In genomic region chr1:162033445-162033844, GRCh38 we compare ENCODE assay signal across 21 cellular contexts. TPM values are rescaled to one million over a fixed set of nuclear protein-coding genes. Genes with fewer than 3 reads are reported as not detected.
DNase-seq lines count a peak whose midpoint lies in the region; ATAC-seq and TF ChIP-seq lines count a peak whose summit lies in the region.
"Had no signal": no experiment of that assay in that cellular context is flagged by ENCODE, and none has a peak within 500 bp of the region (broad histone marks: within the 10 kb centered on the region; RNA-seq: fewer than 3 reads in every experiment).

No MANE protein-coding gene starts in this region.

- H2BK5ac ChIP-seq in neuronal stem cell (ENCODE audit: low read length), result no peak overlapping the region

- no peak overlapping the region for H3K27ac ChIP-seq in neuronal stem cell (replicated peaks; ENCODE audit: low read length)
- H3K27ac ChIP-seq: left lung had no signal

- H3K4me2 ChIP-seq in neuronal stem cell (ENCODE audit: insufficient read depth, low read length, poor library complexity, severe bottlenecking), result no peak overlapping the region

- DNase-seq in Ammon's horn (ENCODE audit: low spot score), result peak; percentile 63
- peak; percentile 54 for DNase-seq in NCI-H1092 treated with DMSO at 0.1 percent for 48 hours (lab: John Stamatoyannopoulos, UW)
- peak; percentile 72 for DNase-seq in globus pallidus (ENCODE audit: low spot score)
- DNase-seq in neuronal stem cell (ENCODE audit: low spot score), result no peak
- no peak for DNase-seq in cortex of kidney (lab: John Stamatoyannopoulos, UW)
- DNase-seq in lower leg skin (ENCODE audit: low spot score in 2 of 2), result no peak
- DNase-seq: activated B cell treated with CpG ODN at 0.5 μM for 24 hours; activated CD8-positive, alpha-beta memory T cell treated with anti-CD3 and anti-CD28 coated beads for 24 hours; activated naive CD8-positive, alpha-beta T cell treated with anti-CD3 and anti-CD28 coated beads, Interleukin-2, amount 10 ng/mL, durations not matched to agents 7 days and 5 days; effector memory CD8-positive, alpha-beta T cell; left lung; natural killer cell; NCI-H1694 treated with DMSO at 0.1 percent for 48 hours; NCI-H748 treated with DMSO at 0.1 percent for 48 hours; retina; stimulated activated CD4-positive, alpha-beta T cell treated with anti-CD3 and anti-CD28 coated beads, Interleukin-1b, Interleukin-23, amount 100 ng/mL, for 48 hours had no signal

- H2BK120ac ChIP-seq in neuronal stem cell (ENCODE audit: low read depth, low read length), result no peak overlapping the region

- H3K23ac ChIP-seq in neuronal stem cell (ENCODE audit: low read depth, low read length, poor library complexity), result no peak overlapping the region

- H2BK12ac ChIP-seq in neuronal stem cell (ENCODE audit: low read length), result no peak overlapping the region

- H4K91ac ChIP-seq in neuronal stem cell (ENCODE audit: low read depth, low read length, poor library complexity), result no peak overlapping the region

- H3K79me1 ChIP-seq in neuronal stem cell (ENCODE audit: low read depth, low read length), result no peaks in the 10 kb centered on the region

- H3K27me3 ChIP-seq in neuronal stem cell (ENCODE audit: control insufficient read depth in 3 of 3, insufficient read depth in 3 of 3, low read depth in 1 of 3, low read length in 3 of 3), result peaks cover 0 to 59% (median 0%) of the 10 kb centered on the region in 3 experiments

- H3K9ac ChIP-seq in neuronal stem cell (ENCODE audit: low read depth, low read length, poor library complexity), result no peak overlapping the region

- no peak overlapping the region for H2BK15ac ChIP-seq in neuronal stem cell (ENCODE audit: low read length)

- no peak overlapping the region for H3K18ac ChIP-seq in neuronal stem cell (ENCODE audit: low read length)

- H4K8ac ChIP-seq in neuronal stem cell (ENCODE audit: low read depth, low read length), result peak overlapping the region; percentile 70

- H3K36me3 ChIP-seq in neuronal stem cell (replicated peaks in 1 of 2; ENCODE audit: control insufficient read depth in 2 of 2, insufficient read depth in 2 of 2, low read length in 2 of 2), result no peaks in the 10 kb centered on the region
- H3K36me3 ChIP-seq: left lung had no signal

- H3K4me3 ChIP-seq in neuronal stem cell (ENCODE audit: low read length in 2 of 2), result no peak overlapping the region
- no peak overlapping the region for H3K4me3 ChIP-seq in lower leg skin (ENCODE audit: low read depth, poor library complexity, severe bottlenecking)
- H3K4me3 ChIP-seq: left lung had no signal

- WGBS in neuronal stem cell (ENCODE audit: extremely low coverage in 2 of 2, insufficient read length in 2 of 2, insufficient replicate concordance in 1 of 2), 2 donors, result no CpG with 5 or more reads among the region's 8 CpGs
- WGBS in lower leg skin, 2 donors, result 61 to 63% methylated on average over 8 of the region's 8 CpGs

- H2AK5ac ChIP-seq in neuronal stem cell (ENCODE audit: low read depth, low read length), result no peak overlapping the region

- no peak overlapping the region for H3K4ac ChIP-seq in neuronal stem cell (ENCODE audit: low read length)

- H3K14ac ChIP-seq in neuronal stem cell (ENCODE audit: low read length), result no peak overlapping the region

- TF ChIP-seq CTCF in lower leg skin (IDR thresholded peaks at IDR 0.05), result no peak

- H3K9me3 ChIP-seq in neuronal stem cell (replicated peaks in 1 of 2; ENCODE audit: control insufficient read depth in 2 of 2, insufficient read depth in 1 of 2, low read depth in 1 of 2, low read length in 2 of 2), result no peaks in the 10 kb centered on the region
- H3K9me3 ChIP-seq: left lung had no signal

- intact Hi-C loops in lower leg skin (cut with DNase I; ENCODE audit: low total_unique reads), result no loop called here

- no peak for TF ChIP-seq POLR2A in lower leg skin (IDR thresholded peaks at IDR 0.05)

- H2AFZ ChIP-seq in neuronal stem cell (ENCODE audit: low read length), result no peak overlapping the region

- no peak for ATAC-seq in GM18861 (IDR thresholded peaks at IDR 0.05; ENCODE audit: unreplicated experiment)
- ATAC-seq in GM21825 (IDR thresholded peaks at IDR 0.05; ENCODE audit: unreplicated experiment), result no peak
- ATAC-seq: effector memory CD8-positive, alpha-beta T cell; left lung; natural killer cell had no signal

- H3K4me1 ChIP-seq in neuronal stem cell (ENCODE audit: control insufficient read depth in 2 of 2, insufficient read depth in 1 of 2, low read depth in 1 of 2, low read length in 2 of 2), result no peaks in the 10 kb centered on the region
- H3K4me1 ChIP-seq: left lung had no signal

RNA-seq across cellular contexts. Expression of gene OLFML2B, which starts 9.8 kb away (rescaled TPM):
- polyA plus RNA-seq in neuronal stem cell (2013, experiment 1 of 2), result 6.2 TPM
- polyA plus RNA-seq in neuronal stem cell (2013, experiment 2 of 2), result 6.6 TPM
- total RNA-seq in lower leg skin, result 1 to 10 TPM; 2.0 to 6.1 (median 3.1) TPM
- total RNA-seq: activated B cell treated with CpG ODN at 0.5 μM for 24 hours; activated T-helper 1 cell treated with anti-CD3 and anti-CD28 coated beads, Interleukin-12 subunit alpha, Interleukin-12 subunit beta, Interleukin-2, Interleukin-4 antibody, amounts not matched to agents 30 ng/mL and 10 ng/mL and 1 ng/mL, durations not matched to agents 14 hours and 24 hours and 36 hours; T-helper 1 cell treated with Interleukin-12 subunit alpha and Interleukin-12 subunit beta and Interleukin-4 antibody, amounts not matched to agents 30 ng/mL and 1 ng/mL, for 36 hours had no signal

RNA-seq across cellular contexts. Expression of gene NOS1AP, which starts 36.0 kb away (rescaled TPM):
- polyA plus RNA-seq in neuronal stem cell (2013, experiment 1 of 2), result 2.5 TPM
- polyA plus RNA-seq in neuronal stem cell (2013, experiment 2 of 2), result 2.2 TPM
- 1 to 10 TPM; 1.1 to 3.5 (median 2.6) TPM for total RNA-seq in lower leg skin
- total RNA-seq: activated B cell treated with CpG ODN at 0.5 μM for 24 hours; activated naive CD8-positive, alpha-beta T cell treated with anti-CD3 and anti-CD28 coated beads, Interleukin-2, amount 10 ng/mL, durations not matched to agents 7 days and 5 days; RPMI7951; T-helper 1 cell treated with Interleukin-12 subunit alpha and Interleukin-12 subunit beta and Interleukin-4 antibody, amounts not matched to agents 30 ng/mL and 1 ng/mL, for 36 hours had no signal

Comparison
In these comparisons a context has a peak if more than half of its experiments do, and no peak if none do; other contexts are left out.
1. DNase-seq: peak in Ammon's horn (single experiment), NCI-H1092 treated with DMSO at 0.1 percent for 48 hours (single experiment) and globus pallidus (single experiment); none in neuronal stem cell (single experiment), cortex of kidney (single experiment) and lower leg skin (0 of 2).